Comparison of ENCODE assay signal across 20 cellular contexts in the genomic region with DNA sequence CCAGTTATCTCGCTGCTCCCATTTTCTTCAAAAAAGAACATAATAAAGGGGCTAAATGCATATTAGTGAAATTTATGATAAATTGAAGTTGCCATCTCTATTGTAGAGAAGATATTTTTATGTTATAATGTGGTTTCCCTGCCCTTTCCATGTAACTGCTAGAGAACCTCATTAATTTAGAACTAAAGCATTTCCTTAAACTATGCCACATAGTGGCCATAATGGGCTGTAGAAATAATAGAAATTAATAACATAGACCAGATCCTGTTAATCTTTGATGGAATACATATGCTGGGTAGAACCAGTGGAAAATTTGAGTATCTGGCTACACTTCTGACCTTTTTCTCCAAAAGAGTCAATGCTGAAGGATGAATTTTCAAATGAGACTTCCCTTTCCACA.
"Had no signal": no experiment of that assay in that cellular context is flagged by ENCODE, and none has a peak within 500 bp of the region (broad histone marks: within the 10 kb centered on the region; RNA-seq: fewer than 3 reads in every experiment).

No MANE protein-coding gene starts in this region.

- H3K27me3 ChIP-seq: heart right ventricle, neural progenitor cell, right atrium auricular region, suprapubic skin, transverse colon, uterus had no signal

- H3K27ac ChIP-seq: coronary artery, heart right ventricle, neural progenitor cell, prostate gland, right atrium auricular region, skin epidermis, suprapubic skin, transverse colon, uterus had no signal

- H3K9ac ChIP-seq: neural progenitor cell had no signal

- H3K4me1 ChIP-seq: heart right ventricle, prostate gland, right atrium auricular region, suprapubic skin, transverse colon, uterus had no signal

- H3K4me3 ChIP-seq: coronary artery, heart right ventricle, mucosa of descending colon, neural progenitor cell, prostate gland, right atrium auricular region, skin epidermis, suprapubic skin, transverse colon, uterus had no signal

- DNase-seq: activated CD4-positive, alpha-beta T cell treated with anti-CD3 and anti-CD28 coated beads, Interleukin-2, amount 10 ng/mL, durations not matched to agents 24 days and 14 days; activated CD8-positive, alpha-beta T cell treated with anti-CD3 and anti-CD28 coated beads for 36 hours; activated naive CD4-positive, alpha-beta T cell treated with anti-CD3 and anti-CD28 coated beads for 36 hours; activated T-cell treated with anti-CD3 and anti-CD28 coated beads, Interleukin-2, amount 50 U/mL, for 1 hour; heart right ventricle; immature natural killer cell; mesenchymal stem cell; mucosa of descending colon; naive B cell; stimulated activated CD4-positive, alpha-beta T cell treated with anti-CD3 and anti-CD28 coated beads, Interleukin-2, amount 100 ng/mL, for 48 hours; stimulated activated naive CD8-positive, alpha-beta T cell treated with anti-CD3 and anti-CD28 coated beads, Interleukin-15, amount 100 ng/mL, for 72 hours; T1000; transverse colon; uterus had no signal

- H2AFZ ChIP-seq: neural progenitor cell had no signal

- H3K9me3 ChIP-seq: heart right ventricle, mucosa of descending colon, prostate gland, right atrium auricular region, suprapubic skin, transverse colon, uterus had no signal

- H3K4me2 ChIP-seq: neural progenitor cell had no signal

- ATAC-seq: activated CD8-positive, alpha-beta T cell treated with anti-CD3 and anti-CD28 coated beads for 36 hours; heart right ventricle; mucosa of descending colon; stimulated activated naive CD8-positive, alpha-beta T cell treated with anti-CD3 and anti-CD28 coated beads, Interleukin-15, amount 100 ng/mL, for 72 hours had no signal

- H3K36me3 ChIP-seq: heart right ventricle, neural progenitor cell, prostate gland, right atrium auricular region, suprapubic skin, transverse colon, uterus had no signal
